9 cellular contexts compared by ENCODE assay signal in genomic region chr11:79062814-79063762, GRCh38.
A peak's percentile ranks its signal among the peaks of the same experiment; 100 is the strongest.
DNase-seq lines count a peak whose midpoint lies in the region; ATAC-seq and TF ChIP-seq lines count a peak whose summit lies in the region.
"Had no signal": no experiment of that assay in that cellular context is flagged by ENCODE, and none has a peak within 500 bp of the region (broad histone marks: within the 10 kb centered on the region; RNA-seq: fewer than 3 reads in every experiment).

No MANE protein-coding gene starts in this region.

- DNase-seq in BJ (ENCODE audit: low read depth), result no peak
- DNase-seq in WTC11 (ENCODE audit: low spot score), result peak; percentile 62
- peak; percentile 46 for DNase-seq in kidney glomerular epithelial cell (lab: John Stamatoyannopoulos, UW)
- DNase-seq in activated CD4-positive, alpha-beta T cell treated with anti-CD3 and anti-CD28 coated beads, Interleukin-2, amount 50 U/mL, for 4 hours, result no peak
- DNase-seq in activated T-cell treated with anti-CD3 and anti-CD28 coated beads for 4 hours, result no peak
- DNase-seq in NK-92 (lab: John Stamatoyannopoulos, UW; ENCODE audit: unreplicated experiment), result no peak

- peak; percentile 62 for ATAC-seq in HG03432 (IDR thresholded peaks at IDR 0.05; ENCODE audit: unreplicated experiment)
- ATAC-seq in WTC11, result peak; percentile 76
- no peak for ATAC-seq in HG03139 (IDR thresholded peaks at IDR 0.05; ENCODE audit: unreplicated experiment)

- no peak overlapping the region for H3K4me3 Mint-ChIP-seq in WTC11
- H3K4me3 Mint-ChIP-seq: T-helper 1 cell treated with Interleukin-12 subunit alpha and Interleukin-12 subunit beta and Interleukin-4 antibody, amounts not matched to agents 30 μg/mL and 1 μg/mL, for 36 hours had no signal

- no peak overlapping the region for H3K4me3 ChIP-seq in BJ (ENCODE audit: low read depth, low read length)

- no peak overlapping the region for H3K27ac Mint-ChIP-seq in WTC11
- H3K27ac Mint-ChIP-seq: T-helper 1 cell treated with Interleukin-12 subunit alpha and Interleukin-12 subunit beta and Interleukin-4 antibody, amounts not matched to agents 30 μg/mL and 1 μg/mL, for 36 hours had no signal

- CTCF ChIA-PET in BJ (lab: Yijun Ruan, JAX) (interaction anchor here (0.6 to 1.8 kb wide), 12 partner anchors 9 to 417 kb away, joined by 3 to 7 read pairs (median 3); no protein-coding TSS in a partner anchor), WTC11 (lab: Charles Lee) (interaction anchor here (0.6 to 3.9 kb wide), 16 partner anchors 9 to 417 kb away, joined by 3 to 23 read pairs (median 5); no protein-coding TSS in a partner anchor)

- peaks cover 40% of the 10 kb centered on the region for H3K4me1 Mint-ChIP-seq in WTC11

- H3K36me3 ChIP-seq in BJ (ENCODE audit: control insufficient read depth, insufficient read depth, low read length), result no peaks in the 10 kb centered on the region

- H3K9me3 Mint-ChIP-seq in WTC11, result no peaks in the 10 kb centered on the region
- H3K9me3 Mint-ChIP-seq: T-helper 1 cell treated with Interleukin-12 subunit alpha and Interleukin-12 subunit beta and Interleukin-4 antibody, amounts not matched to agents 30 μg/mL and 1 μg/mL, for 36 hours had no signal

- H3K36me3 Mint-ChIP-seq in WTC11, result no peaks in the 10 kb centered on the region

- no peaks in the 10 kb centered on the region for H3K27me3 ChIP-seq in BJ (ENCODE audit: control insufficient read depth, insufficient read depth, low read length)

- H3K27me3 Mint-ChIP-seq in WTC11 (ENCODE audit: low read depth), result no peaks in the 10 kb centered on the region; the same call in 1 of the 2 replicates

- TF ChIP-seq CTCF in BJ (IDR thresholded peaks at IDR 0.05; ENCODE audit: insufficient read depth, low read depth, low read length), result peak; percentile 54
- TF ChIP-seq CTCF in WTC11 (IDR thresholded peaks at IDR 0.05), result no peak

- POLR2A ChIA-PET in BJ (lab: Charles Lee), result no interaction called here
- POLR2A ChIA-PET in WTC11 (lab: Charles Lee), result no interaction called here

TF ChIP-seq in WTC11, 78 proteins besides CTCF, POLR2A, EP300 and RAD21 (continues in another document):
- no peak for TF ChIP-seq ZNF121 (CRISPR knock-in tag; IDR thresholded peaks at IDR 0.05)
- TF ChIP-seq ZNF512 (CRISPR knock-in tag; IDR thresholded peaks at IDR 0.05; ENCODE audit: borderline replicate concordance), result no peak
- TF ChIP-seq ZNF423 (CRISPR knock-in tag; IDR thresholded peaks at IDR 0.05), result no peak
- no peak for TF ChIP-seq TP53 (CRISPR knock-in tag; IDR thresholded peaks at IDR 0.05)
- no peak for TF ChIP-seq JUN (CRISPR knock-in tag; IDR thresholded peaks at IDR 0.05)
- TF ChIP-seq GABPB1 (CRISPR knock-in tag; IDR thresholded peaks at IDR 0.05), result no peak
- TF ChIP-seq SMAD4 (CRISPR knock-in tag; IDR thresholded peaks at IDR 0.05), result no peak
- no peak for TF ChIP-seq ARID4B (CRISPR knock-in tag; IDR thresholded peaks at IDR 0.05; ENCODE audit: borderline replicate concordance)
- TF ChIP-seq PRDM15 (CRISPR knock-in tag; IDR thresholded peaks at IDR 0.05), result no peak
- TF ChIP-seq ZNF532 (CRISPR knock-in tag; IDR thresholded peaks at IDR 0.05; ENCODE audit: borderline replicate concordance), result no peak

Comparison
In these comparisons a context has a peak if more than half of its experiments do, and no peak if none do; other contexts are left out.
1. DNase-seq: peak in WTC11 (single experiment) and kidney glomerular epithelial cell (single experiment); none in BJ (single experiment), activated CD4-positive, alpha-beta T cell treated with anti-CD3 and anti-CD28 coated beads, Interleukin-2, amount 50 U/mL, for 4 hours (0 of 2), activated T-cell treated with anti-CD3 and anti-CD28 coated beads for 4 hours (single experiment) and NK-92 (single experiment).